9 cellular contexts compared by ENCODE assay signal in genomic region chr1:54227091-54227602, GRCh38. TPM values are rescaled to one million over a fixed set of nuclear protein-coding genes. Genes with fewer than 3 reads are reported as not detected.
A peak's percentile ranks its signal among the peaks of the same experiment; 100 is the strongest.
DNase-seq lines count a peak whose midpoint lies in the region; ATAC-seq, FAIRE-seq and TF ChIP-seq lines count a peak whose summit lies in the region.
"Had no signal": no experiment of that assay in that cellular context is flagged by ENCODE, and none has a peak within 500 bp of the region (broad histone marks: within the 10 kb centered on the region; RNA-seq: fewer than 3 reads in every experiment).

No MANE protein-coding gene starts in this region.

- FAIRE-seq in D721Med (lab: Jason Lieb, UNC) = no peak

- no peak for TF ChIP-seq CTCF in cardiac fibroblast (IDR thresholded peaks at IDR 0.05; ENCODE audit: low read depth, low read length)
- TF ChIP-seq CTCF in neural crest cell (conservative IDR thresholded peaks at IDR 0.05) = no peak
- TF ChIP-seq CTCF in WTC11 (IDR thresholded peaks at IDR 0.05) = no peak
- no peak for TF ChIP-seq CTCF in D721Med (IDR thresholded peaks at IDR 0.05; ENCODE audit: insufficient read depth, missing control alignments)

- CTCF ChIA-PET in WTC11 (lab: Charles Lee) = interaction anchor here (0.6 to 2.4 kb wide), 13 partner anchors 25 to 273 kb away, joined by 3 to 12 read pairs (median 4); no protein-coding TSS in a partner anchor

- H3K4me3 ChIP-seq in MG63 = no peak overlapping the region
- no peak overlapping the region for H3K4me3 ChIP-seq in cardiac fibroblast (replicated peaks in 1 of 2; ENCODE audit: low read depth in 2 of 2, low read length in 2 of 2)
- H3K4me3 ChIP-seq: lung had no signal

- H3K9me3 ChIP-seq in MG63 = no peaks in the 10 kb centered on the region

- H3K9me3 Mint-ChIP-seq in neural crest cell (no peaks in the 10 kb centered on the region), WTC11 (no peaks in the 10 kb centered on the region)

- H3K4me1 Mint-ChIP-seq in neural crest cell (peaks cover 51% of the 10 kb centered on the region), WTC11 (peaks cover 24% of the 10 kb centered on the region)

- H3K4me3 Mint-ChIP-seq in neural crest cell (peak overlapping the region; percentile 69), WTC11 (no peak overlapping the region)

- POLR2A ChIA-PET in WTC11 (lab: Charles Lee) = interaction anchor here (1.1 kb wide), 1 partner anchor 83 kb away, joined by 5 read pairs; no protein-coding TSS in a partner anchor

- DNase-seq in DMS 273 treated with DMSO at 0.1 percent for 48 hours (lab: John Stamatoyannopoulos, UW) = peak; percentile 14
- DNase-seq in MG63 = peak; percentile 95
- peak; percentile 21 to 48 for DNase-seq in cardiac fibroblast (ENCODE audit: low read depth in 2 of 2)
- no peak for DNase-seq in neural crest cell (ENCODE audit: low read depth, low spot score)
- DNase-seq in NCI-H1105 treated with DMSO at 0.1 percent for 48 hours (lab: John Stamatoyannopoulos, UW) = no peak
- DNase-seq in WTC11 (ENCODE audit: low spot score) = no peak
- DNase-seq in D721Med (ENCODE audit: insufficient read length, low spot score) = no peak
- no peak for DNase-seq in T-helper 9 cell

- peaks cover 21% of the 10 kb centered on the region for H3K36me3 Mint-ChIP-seq in neural crest cell (ENCODE audit: low read depth)
- H3K36me3 Mint-ChIP-seq in WTC11 = peaks cover 21% of the 10 kb centered on the region

- H3K27ac Mint-ChIP-seq in neural crest cell (ENCODE audit: unreplicated experiment) (no peak overlapping the region), WTC11 (no peak overlapping the region)

- H3K27me3 Mint-ChIP-seq in neural crest cell (ENCODE audit: low read depth) = peaks cover 9% of the 10 kb centered on the region
- H3K27me3 Mint-ChIP-seq in WTC11 (ENCODE audit: low read depth) = no peaks in the 10 kb centered on the region

- H3K36me3 ChIP-seq in MG63 = no peaks in the 10 kb centered on the region; the same call in 1 of the 2 replicates

- H3K27me3 ChIP-seq in MG63 = no peaks in the 10 kb centered on the region

- ATAC-seq in WTC11 = no peak

TF ChIP-seq in WTC11, 78 proteins besides CTCF, POLR2A, EP300 and RAD21:
- TF ChIP-seq CDX4 (CRISPR knock-in tag; IDR thresholded peaks at IDR 0.05; ENCODE audit: borderline replicate concordance) = no peak
TF ChIP-seq in WTC11: peak in this region for 0.

RNA-seq across cellular contexts. Expression of gene MRPL37, which starts 27.2 kb away (rescaled TPM):
- 124 and 142 TPM in 2 replicates for total RNA-seq in MG63 (2014; rRNA removed; shearing (Covaris generic); ENCODE audit: low replicate concordance)
- total RNA-seq in neural crest cell (96.2 and 97.5 TPM in 2 replicates), WTC11 (2021) (125 to 143 TPM (median 130 TPM) in 3 replicates)

RNA-seq across cellular contexts. Expression of gene CYB5RL, which starts 27.3 kb away (rescaled TPM):
- 4.7 and 6.3 TPM in 2 replicates for total RNA-seq in MG63 (2014; rRNA removed; shearing (Covaris generic); ENCODE audit: low replicate concordance)
- total RNA-seq in neural crest cell (16.0 and 17.3 TPM in 2 replicates), WTC11 (2021) (13.1 to 14.2 TPM (median 13.4 TPM) in 3 replicates)

Comparison
In these comparisons a context has a peak if more than half of its experiments do, and no peak if none do; other contexts are left out.
1. DNase-seq: peak in DMS 273 treated with DMSO at 0.1 percent for 48 hours (single experiment), MG63 (single experiment) and cardiac fibroblast (2 of 2); none in neural crest cell (single experiment), NCI-H1105 treated with DMSO at 0.1 percent for 48 hours (single experiment), WTC11 (single experiment), D721Med (single experiment) and T-helper 9 cell (single experiment).